In the genomic region with DNA sequence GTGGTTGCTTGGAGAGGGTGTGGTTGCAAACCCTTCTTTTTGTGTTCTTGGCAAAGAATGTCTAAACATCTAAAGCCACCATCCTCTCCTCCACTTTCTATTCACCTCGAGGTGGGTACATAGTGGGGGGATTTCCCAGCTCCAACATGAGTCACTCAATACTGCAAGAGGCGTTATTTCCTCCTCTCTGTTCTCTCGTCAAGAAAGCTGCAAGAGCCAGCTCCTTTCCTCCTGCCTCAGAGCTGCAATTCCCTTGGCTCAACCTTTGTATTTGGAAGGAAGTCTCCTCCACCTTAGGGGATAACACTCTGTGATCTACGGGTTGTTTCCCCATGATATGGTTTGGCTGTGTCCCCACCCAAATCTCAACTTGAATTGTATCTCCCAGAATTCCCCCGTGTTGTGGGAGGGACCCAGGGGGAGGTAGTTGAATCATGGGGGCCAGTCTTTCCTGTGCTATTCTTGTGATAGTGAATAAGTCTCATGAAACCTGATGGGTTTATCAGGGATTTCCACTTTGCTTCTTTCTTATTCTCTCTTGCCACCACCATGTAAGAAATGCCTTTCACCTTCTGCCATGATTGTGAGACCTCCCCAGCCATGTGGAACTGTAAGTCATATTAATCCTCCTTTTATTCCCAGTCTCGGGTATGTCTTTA, we compare ENCODE assay signal across 7 cellular contexts.
A peak's percentile ranks its signal among the peaks of the same experiment; 100 is the strongest.
DNase-seq lines count a peak whose midpoint lies in the region; ATAC-seq and FAIRE-seq lines count a peak whose summit lies in the region.

No MANE protein-coding gene starts in this region.

- peak; percentile 90 for ATAC-seq in GM19455 (IDR thresholded peaks at IDR 0.05; ENCODE audit: unreplicated experiment)
- peak; percentile 99 for ATAC-seq in HG03442 (IDR thresholded peaks at IDR 0.05; ENCODE audit: unreplicated experiment)

- H3K27me3 ChIP-seq in small intestine (ENCODE audit: control insufficient read depth in 2 of 2, insufficient read depth in 2 of 2, low read length in 2 of 2) (no peaks in the 10 kb centered on the region), H7 (ENCODE audit: control insufficient read depth, insufficient read depth, low read length) (no peaks in the 10 kb centered on the region)

- WGBS in small intestine, 3 donors: 59 to 69% (median 61%) methylated on average over 6 of the region's 6 CpGs

- H3K4me3 ChIP-seq in small intestine (ENCODE audit: low read depth in 1 of 2, low read length in 2 of 2): no peak overlapping the region
- no peak overlapping the region for H3K4me3 ChIP-seq in H7 (ENCODE audit: insufficient read depth, low read depth, low read length)

- DNase-seq in activated effector memory CD4-positive, alpha-beta T cell treated with Interleukin-2 at 50 U/mL for 16 hours: peak; percentile 15
- peak; percentile 6 to 14 (median 6) for DNase-seq in stimulated activated CD4-positive, alpha-beta T cell treated with anti-CD3 and anti-CD28 coated beads, TNF-alpha, amount 100 ng/mL, for 1 hour (ENCODE audit: low read depth in 3 of 3, low spot score in 1 of 3)
- DNase-seq in small intestine: no peak
- no peak for DNase-seq in NCI-H1930 (lab: John Stamatoyannopoulos, UW)
- DNase-seq in H7: no peak

- no peaks in the 10 kb centered on the region for H3K9me3 ChIP-seq in small intestine (ENCODE audit: control insufficient read depth, low read depth)

- no peaks in the 10 kb centered on the region for H3K36me3 ChIP-seq in small intestine (ENCODE audit: control insufficient read depth in 2 of 2, insufficient read depth in 2 of 2, low read length in 2 of 2)
- H3K36me3 ChIP-seq in H7 (replicated peaks; ENCODE audit: control insufficient read depth, insufficient read depth, low read length): no peaks in the 10 kb centered on the region

- H3K27ac ChIP-seq in small intestine (ENCODE audit: low read depth in 1 of 2, low read length in 1 of 2): no peak overlapping the region

- FAIRE-seq in small intestine (lab: Jason Lieb, UNC): no peak

- no peaks in the 10 kb centered on the region for H3K4me1 ChIP-seq in small intestine (ENCODE audit: control insufficient read depth in 2 of 2, insufficient read depth in 1 of 2, low read depth in 1 of 2, low read length in 1 of 2)

Comparison
In these comparisons a context has a peak if more than half of its experiments do, and no peak if none do; other contexts are left out.
1. DNase-seq: peak in activated effector memory CD4-positive, alpha-beta T cell treated with Interleukin-2 at 50 U/mL for 16 hours (single experiment) and stimulated activated CD4-positive, alpha-beta T cell treated with anti-CD3 and anti-CD28 coated beads, TNF-alpha, amount 100 ng/mL, for 1 hour (3 of 3); none in small intestine (single experiment), NCI-H1930 (0 of 2) and H7 (single experiment).